Comparison of ENCODE assay signal across 26 cellular contexts in the genomic region with DNA sequence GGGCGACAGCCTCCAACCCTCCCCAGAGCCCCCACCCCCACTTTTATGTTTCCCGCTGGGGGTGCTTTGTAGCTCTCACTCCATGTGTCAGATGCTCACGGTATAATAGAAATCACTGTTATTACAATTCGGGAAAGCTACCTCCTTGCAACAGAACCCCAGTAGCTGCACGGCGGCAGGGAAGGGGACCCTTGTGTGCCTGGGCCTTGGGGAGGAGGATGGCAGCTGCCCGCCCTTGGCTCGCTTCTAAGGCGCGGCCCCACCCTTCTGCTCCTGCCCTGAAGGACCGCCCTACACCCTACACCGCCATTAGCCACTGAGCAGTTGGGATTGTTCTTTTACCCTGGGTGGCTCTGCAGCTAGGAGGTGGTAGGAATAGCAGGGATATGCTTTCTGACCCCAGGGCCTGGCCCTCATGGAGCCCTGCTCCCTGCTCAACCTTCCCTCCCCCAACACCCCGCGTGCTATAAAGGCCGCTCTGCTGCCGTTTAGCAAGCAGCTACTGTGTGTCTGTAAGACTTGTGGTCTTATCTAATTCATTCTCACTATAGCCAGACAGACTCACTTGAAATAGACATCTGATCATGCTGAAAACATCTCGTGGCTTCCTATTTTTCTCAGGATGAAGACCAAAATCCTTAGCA.
DNase-seq lines count a peak whose midpoint lies in the region; ATAC-seq, FAIRE-seq and TF ChIP-seq lines count a peak whose summit lies in the region.
"Had no signal": no experiment of that assay in that cellular context is flagged by ENCODE, and none has a peak within 500 bp of the region (broad histone marks: within the 10 kb centered on the region; RNA-seq: fewer than 3 reads in every experiment).

No MANE protein-coding gene starts in this region.

- H3K4me3 Mint-ChIP-seq in astrocyte (ENCODE audit: unreplicated experiment), result no peak overlapping the region
- H3K4me3 Mint-ChIP-seq: activated CD4-positive, alpha-beta memory T cell treated with anti-CD3 and anti-CD28 coated beads for 36 hours; activated naive CD8-positive, alpha-beta T cell treated with anti-CD3 and anti-CD28 coated beads for 36 hours; naive B cell had no signal

- no peaks in the 10 kb centered on the region for H3K9me2 ChIP-seq in neural cell (ENCODE audit: insufficient read depth, low read length)

- H3K27me3 Mint-ChIP-seq in astrocyte (ENCODE audit: low read depth, unreplicated experiment), result peaks cover 72% of the 10 kb centered on the region
- H3K27me3 Mint-ChIP-seq: activated naive CD8-positive, alpha-beta T cell treated with anti-CD3 and anti-CD28 coated beads for 36 hours had no signal

- peak; percentile 86 for DNase-seq in DMS79 (lab: John Stamatoyannopoulos, UW)
- peak; percentile 41 to 98 (median 97) for DNase-seq in NCI-H1417 (lab: John Stamatoyannopoulos, UW)
- DNase-seq in astrocyte (ENCODE audit: low read depth), result no peak
- DNase-seq in cortex of kidney (lab: John Stamatoyannopoulos, UW), result no peak
- no peak for DNase-seq in RPMI8226
- DNase-seq: activated CD4-positive, alpha-beta memory T cell treated with anti-CD3 and anti-CD28 coated beads for 36 hours; activated effector memory CD4-positive, alpha-beta T cell treated with Interleukin-2 at 50 U/mL for 16 hours; activated naive CD8-positive, alpha-beta T cell treated with anti-CD3 and anti-CD28 coated beads for 36 hours; DND-41; effector CD4-positive, alpha-beta T cell; erythroblast; naive B cell; NCI-H1048; OCI-M1; Right ventricle myocardium superior; stimulated activated CD4-positive, alpha-beta T cell treated with anti-CD3 and anti-CD28 coated beads, Interleukin-4, amount 100 ng/mL, for 4 hours; stimulated activated naive CD4-positive, alpha-beta T cell; SW 1271; thyroid gland had no signal

- H3K36me3 ChIP-seq in astrocyte (ENCODE audit: insufficient read depth, low read length) (no peaks in the 10 kb centered on the region), neural cell (ENCODE audit: insufficient read depth, low read length) (no peaks in the 10 kb centered on the region)
- H3K36me3 ChIP-seq: BLaER1 treated with 17β-estradiol and CSF1 and Interleukin-3, amounts not matched to agents 10 nM and 100 nM; HAP-1; heart left ventricle; right lobe of liver; thyroid gland had no signal

- H3K27ac ChIP-seq in astrocyte (ENCODE audit: low read depth, low read length), result no peak overlapping the region
- H3K27ac ChIP-seq in neural cell (ENCODE audit: low read length), result peak overlapping the region; percentile 92
- H3K27ac ChIP-seq: BLaER1 treated with 17β-estradiol and CSF1 and Interleukin-3, amounts not matched to agents 10 nM and 100 nM; heart left ventricle; right lobe of liver; thyroid gland had no signal

- no peaks in the 10 kb centered on the region for H4K20me1 ChIP-seq in astrocyte (ENCODE audit: insufficient read depth, low read length)
- H4K20me1 ChIP-seq in neural cell (ENCODE audit: insufficient read depth), result no peaks in the 10 kb centered on the region

- H3K4me2 ChIP-seq in astrocyte (ENCODE audit: low read length), result no peak overlapping the region
- H3K4me2 ChIP-seq in neural cell (ENCODE audit: low read length), result peak overlapping the region; percentile 24

- H3K79me2 ChIP-seq in astrocyte (ENCODE audit: insufficient read depth, low read length) (no peaks in the 10 kb centered on the region), neural cell (replicated peaks; ENCODE audit: insufficient read depth, low read length) (no peaks in the 10 kb centered on the region)

- H3K27me3 ChIP-seq in astrocyte (ENCODE audit: insufficient read depth, low read length), result peaks cover 3% of the 10 kb centered on the region
- H3K27me3 ChIP-seq in neural cell (ENCODE audit: insufficient read depth, low read depth, low read length), result no peaks in the 10 kb centered on the region
- H3K27me3 ChIP-seq: BLaER1 treated with 17β-estradiol and CSF1 and Interleukin-3, amounts not matched to agents 10 nM and 100 nM; heart left ventricle; right lobe of liver; thyroid gland had no signal

- peaks cover 20% of the 10 kb centered on the region for H3K4me1 Mint-ChIP-seq in astrocyte (ENCODE audit: low read depth, unreplicated experiment)
- H3K4me1 Mint-ChIP-seq: activated naive CD8-positive, alpha-beta T cell treated with anti-CD3 and anti-CD28 coated beads for 36 hours; naive B cell had no signal

- H3K9me3 Mint-ChIP-seq in astrocyte (ENCODE audit: unreplicated experiment), result peaks cover 10% of the 10 kb centered on the region
- H3K9me3 Mint-ChIP-seq: activated CD4-positive, alpha-beta memory T cell treated with anti-CD3 and anti-CD28 coated beads for 36 hours; activated naive CD8-positive, alpha-beta T cell treated with anti-CD3 and anti-CD28 coated beads for 36 hours had no signal

- H3K4me3 ChIP-seq in astrocyte (ENCODE audit: insufficient read depth, low read depth, low read length) (no peak overlapping the region), neural cell (ENCODE audit: low read length) (peak overlapping the region; percentile 51)
- H3K4me3 ChIP-seq: BLaER1 treated with 17β-estradiol and CSF1 and Interleukin-3, amounts not matched to agents 10 nM and 100 nM; HAP-1; heart left ventricle; right lobe of liver; thyroid gland had no signal

- no peak for TF ChIP-seq RAD21 in neural cell (conservative IDR thresholded peaks at IDR 0.05)

- H2AFZ ChIP-seq in astrocyte (ENCODE audit: low read depth, low read length), result no peak overlapping the region
- peak overlapping the region; percentile 45 for H2AFZ ChIP-seq in neural cell (ENCODE audit: low read depth, low read length)

- H3K4me1 ChIP-seq in astrocyte (ENCODE audit: insufficient read depth, low read length), result no peaks in the 10 kb centered on the region
- H3K4me1 ChIP-seq: heart left ventricle, right lobe of liver, thyroid gland had no signal

- no peak for TF ChIP-seq EP300 in neural cell (conservative IDR thresholded peaks at IDR 0.05; ENCODE audit: poor library complexity, severe bottlenecking)

- peak overlapping the region; percentile 92 for H3K27ac Mint-ChIP-seq in astrocyte (ENCODE audit: unreplicated experiment)
- H3K27ac Mint-ChIP-seq: activated CD4-positive, alpha-beta memory T cell treated with anti-CD3 and anti-CD28 coated beads for 36 hours; activated naive CD8-positive, alpha-beta T cell treated with anti-CD3 and anti-CD28 coated beads for 36 hours; naive B cell had no signal

- TF ChIP-seq CTCF in astrocyte (IDR thresholded peaks at IDR 0.05; ENCODE audit: insufficient read depth, low read depth, low read length) (no peak), neural cell (IDR thresholded peaks at IDR 0.05; ENCODE audit: poor library complexity, severe bottlenecking) (no peak)

- H3K36me3 Mint-ChIP-seq in astrocyte (ENCODE audit: low read depth, unreplicated experiment), result peaks cover 2% of the 10 kb centered on the region
- H3K36me3 Mint-ChIP-seq: activated CD4-positive, alpha-beta memory T cell treated with anti-CD3 and anti-CD28 coated beads for 36 hours; activated naive CD8-positive, alpha-beta T cell treated with anti-CD3 and anti-CD28 coated beads for 36 hours; naive B cell had no signal

- no peak for FAIRE-seq in astrocyte (lab: Jason Lieb, UNC)

- H3K9ac ChIP-seq in astrocyte (ENCODE audit: low read length) (no peak overlapping the region), neural cell (ENCODE audit: low read length) (peak overlapping the region; percentile 74)
- H3K9ac ChIP-seq: BLaER1 treated with 17β-estradiol and CSF1 and Interleukin-3, amounts not matched to agents 10 nM and 100 nM had no signal

- ATAC-seq in HG03378 (IDR thresholded peaks at IDR 0.05; ENCODE audit: unreplicated experiment), result no peak
- ATAC-seq in GM19452 (IDR thresholded peaks at IDR 0.05; ENCODE audit: unreplicated experiment), result no peak
- ATAC-seq: heart left ventricle, right lobe of liver had no signal

- peaks cover 10% of the 10 kb centered on the region for H3F3A ChIP-seq in neural cell (ENCODE audit: insufficient read depth, low read length, poor library complexity, severe bottlenecking)

- H3K9me3 ChIP-seq in astrocyte (ENCODE audit: insufficient read depth, low read depth, low read length) (no peaks in the 10 kb centered on the region), neural cell (ENCODE audit: low read length) (no peaks in the 10 kb centered on the region)
- H3K9me3 ChIP-seq: HAP-1, heart left ventricle, right lobe of liver, thyroid gland had no signal

TF ChIP-seq in neural cell, 6 proteins besides CTCF, POLR2A, EP300 and RAD21:
- peak; percentile 17 for TF ChIP-seq MXI1 (conservative IDR thresholded peaks at IDR 0.05; ENCODE audit: poor library complexity, severe bottlenecking)
- TF ChIP-seq SMC3 (conservative IDR thresholded peaks at IDR 0.05; ENCODE audit: poor library complexity), result no peak

Comparison
In these comparisons a context has a peak if more than half of its experiments do, and no peak if none do; other contexts are left out.
1. DNase-seq: peak in DMS79 (single experiment) and NCI-H1417 (3 of 3); none in astrocyte (single experiment), cortex of kidney (single experiment) and RPMI8226 (single experiment).